ENCODE assay signal across 1 cellular context in genomic region chr1:230208619-230209261, GRCh38.
TF ChIP-seq lines count a peak whose summit lies in the region.

No MANE protein-coding gene starts in this region.

TF ChIP-seq in HepG2, 621 proteins besides CTCF, POLR2A, EP300 and RAD21 (continued from another document):
- no peak for TF ChIP-seq ZNF574 (CRISPR knock-in tag; IDR thresholded peaks at IDR 0.05)
